In the genomic region with DNA sequence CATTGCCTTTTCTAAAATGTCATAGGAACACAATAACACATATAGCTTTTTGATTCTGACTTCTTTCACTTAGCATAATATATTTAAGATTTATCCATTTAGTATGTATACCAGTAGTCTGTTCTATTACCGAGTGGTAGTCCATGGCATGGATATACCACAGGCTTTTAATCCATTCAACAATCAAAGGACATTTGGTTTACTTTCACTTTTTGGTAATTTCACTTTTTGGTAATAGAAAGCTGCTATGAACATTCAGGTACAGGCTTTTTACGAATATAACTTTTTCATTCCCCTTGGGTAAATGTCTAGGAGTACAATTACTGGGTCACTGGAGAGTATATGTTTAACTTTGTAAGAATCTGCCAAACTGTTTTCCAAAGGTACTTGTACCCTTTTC, we compare ENCODE assay signal across 31 cellular contexts.
"Had no signal": no experiment of that assay in that cellular context is flagged by ENCODE, and none has a peak within 500 bp of the region (broad histone marks: within the 10 kb centered on the region; RNA-seq: fewer than 3 reads in every experiment).

No MANE protein-coding gene starts in this region.

- H3K4me1 ChIP-seq: adrenal gland, ascending aorta, body of pancreas, breast epithelium had no signal

- H3K27ac ChIP-seq: adrenal gland, ascending aorta, body of pancreas, brain microvascular endothelial cell, breast epithelium, cardiac muscle cell had no signal

- ATAC-seq: activated naive CD4-positive, alpha-beta T cell treated with anti-CD3 and anti-CD28 coated beads, Interleukin-2, amount 50 U/mL, for 72 hours; activated naive CD8-positive, alpha-beta T cell treated with anti-CD3 and anti-CD28 coated beads, Interleukin-2, amount 50 U/mL, for 24 hours; activated T-cell treated with anti-CD3 and anti-CD28 coated beads, Interleukin-2, amount 50 U/mL, for 4 hours; activated T-cell treated with anti-CD3 and anti-CD28 coated beads, Interleukin-2, amount 50 U/mL, for 72 hours; activated T-helper 17 cell treated with anti-CD3 and anti-CD28 coated beads, Interleukin-2, amount 50 U/mL, for 72 hours; body of pancreas had no signal

- H3K36me3 ChIP-seq: adrenal gland, ascending aorta, brain microvascular endothelial cell, breast epithelium, cardiac muscle cell had no signal

- H3K4me3 ChIP-seq: adrenal gland, ascending aorta, body of pancreas, breast epithelium, cardiac muscle cell had no signal

- H3K27me3 ChIP-seq: adrenal gland, ascending aorta, body of pancreas, brain microvascular endothelial cell, breast epithelium, cardiac muscle cell had no signal

- DNase-seq: activated effector memory CD4-positive, alpha-beta T cell treated with anti-CD3 and anti-CD28 coated beads, Interleukin-2, amount 50 U/mL, for 16 hours; activated effector memory CD4-positive, alpha-beta T cell treated with Interleukin-2 at 50 U/mL for 16 hours; activated gamma-delta T cell; activated gamma-delta T cell treated with Interleukin-2 at 50 U/mL for 16 hours; activated naive CD4-positive, alpha-beta T cell; activated naive CD4-positive, alpha-beta T cell treated with anti-CD3 and anti-CD28 coated beads for 36 hours; activated naive CD4-positive, alpha-beta T cell treated with anti-CD3 and anti-CD28 coated beads, Interleukin-2, amount 10 ng/mL, durations not matched to agents 7 days and 5 days; activated naive CD4-positive, alpha-beta T cell treated with anti-CD3 and anti-CD28 coated beads, Interleukin-2, amount 50 U/mL, for 16 hours; activated naive CD4-positive, alpha-beta T cell treated with Interleukin-2 at 50 U/mL for 16 hours; activated naive CD8-positive, alpha-beta T cell treated with anti-CD3 and anti-CD28 coated beads for 36 hours; activated naive CD8-positive, alpha-beta T cell treated with anti-CD3 and anti-CD28 coated beads, Interleukin-2, amount 10 ng/mL, durations not matched to agents 7 days and 5 days; activated naive CD8-positive, alpha-beta T cell treated with anti-CD3 and anti-CD28 coated beads, Interleukin-2, amount 50 U/mL, for 24 hours; activated T-cell treated with anti-CD3 and anti-CD28 coated beads, Interleukin-2, amount 50 U/mL, for 24 hours; activated T-cell treated with anti-CD3 and anti-CD28 coated beads, Interleukin-2, amount 50 U/mL, for 4 hours; activated T-cell treated with anti-CD3 and anti-CD28 coated beads, Interleukin-2, amount 50 U/mL, for 48 hours; activated T-cell treated with anti-CD3 and anti-CD28 coated beads, Interleukin-2, amount 50 U/mL, for 72 hours; adrenal gland; amniotic stem cell; amygdala; anterior cingulate cortex; aorta; body of pancreas; brain microvascular endothelial cell; caudate nucleus; central memory CD4-positive, alpha-beta T cell; cerebellar nuclear complex had no signal

- H3K9me3 ChIP-seq: adrenal gland, ascending aorta, body of pancreas, breast epithelium had no signal
